Comparison of ENCODE assay signal across 8 cellular contexts in genomic region chr1:172531846-172532699, GRCh38. TPM values are rescaled to one million over a fixed set of nuclear protein-coding genes. Genes with fewer than 3 reads are reported as not detected.
DNase-seq lines count a peak whose midpoint lies in the region; ATAC-seq, FAIRE-seq and TF ChIP-seq lines count a peak whose summit lies in the region.

No MANE protein-coding gene starts in this region.

- in situ Hi-C loops in mammary epithelial cell (cut with MboI; ENCODE audit: low sequenced_read_pairs in 2 of 2) = no loop called here

- POLR2A ChIA-PET in A549 (lab: Yijun Ruan, JAX) = interaction anchor here (0.6 to 2.7 kb wide), 24 partner anchors 8 to 187 kb away, joined by 3 to 36 read pairs (median 4); no protein-coding TSS in a partner anchor

- no peaks in the 10 kb centered on the region for H3K36me3 ChIP-seq in mammary epithelial cell (ENCODE audit: insufficient read depth, low read length)
- no peaks in the 10 kb centered on the region for H3K36me3 ChIP-seq in small intestine (ENCODE audit: control insufficient read depth in 2 of 2, insufficient read depth in 2 of 2, low read length in 2 of 2)

- H2AFZ ChIP-seq in mammary epithelial cell (ENCODE audit: low read depth, low read length) = peak overlapping the region; percentile 95

- peaks cover 40% of the 10 kb centered on the region for H3K79me2 ChIP-seq in mammary epithelial cell (ENCODE audit: insufficient read depth, low read length)

- TF ChIP-seq EP300 in A549 (IDR thresholded peaks at IDR 0.05) = no peak

- dilution Hi-C loops in mammary epithelial cell (cut with HindIII; ENCODE audit: low sequenced_read_pairs) = no loop called here

- intact Hi-C loops in mammary epithelial cell (cut with micrococcal nuclease) = loop anchor here (1.0 to 2.0 kb wide), 2 partner anchors 77 to 82 kb away; no protein-coding TSS in a partner anchor

- 0 out of 5 replicates have a peak, but pooled peaks of 1 of the 2 experiments have one; percentile 15 for TF ChIP-seq RAD21 in A549 (conservative IDR thresholded peaks at IDR 0.05 in 1 of 2, IDR thresholded peaks at IDR 0.05 in 1 of 2)

- H3K27me3 ChIP-seq in mammary epithelial cell (ENCODE audit: insufficient read depth, low read length) = no peaks in the 10 kb centered on the region
- no peaks in the 10 kb centered on the region for H3K27me3 ChIP-seq in small intestine (ENCODE audit: control insufficient read depth in 2 of 2, insufficient read depth in 2 of 2, low read length in 2 of 2)

- no peaks in the 10 kb centered on the region for H4K20me1 ChIP-seq in mammary epithelial cell (ENCODE audit: insufficient read depth, low read length)

- ATAC-seq in A549 (peak; percentile 89), GM18858 (IDR thresholded peaks at IDR 0.05; ENCODE audit: unreplicated experiment) (peak; percentile 57), HG03066 (IDR thresholded peaks at IDR 0.05; ENCODE audit: low read depth, unreplicated experiment) (peak; percentile 70)

- H3K4me3 ChIP-seq in A549 (peak overlapping the region; percentile 67), mammary epithelial cell (replicated peaks in 1 of 3; ENCODE audit: insufficient read depth in 1 of 3, low read depth in 2 of 3, low read length in 3 of 3) (peak overlapping the region; percentile 67 to 72 (median 69)), small intestine (ENCODE audit: low read depth in 1 of 2, low read length in 2 of 2) (peak overlapping the region; percentile 39 to 63)

- DNase-seq in A549 (ENCODE audit: low read depth in 1 of 2, low spot score in 1 of 2) (peak; percentile 93 to 98), NCI-H2107 treated with DMSO at 0.1 percent for 48 hours (lab: John Stamatoyannopoulos, UW; ENCODE audit: unreplicated experiment) (peak; percentile 98), UCSD-AML1 (lab: John Stamatoyannopoulos, UW; ENCODE audit: unreplicated experiment) (peak; percentile 87), mammary epithelial cell (peak; percentile 98), iPS-NIHi11 (ENCODE audit: low spot score) (peak; percentile 91), small intestine (peak; percentile 98)

- H3K4me2 ChIP-seq in A549 = peak overlapping the region; percentile 93
- H3K4me2 ChIP-seq in mammary epithelial cell (ENCODE audit: insufficient read depth, low read depth, low read length) = peak overlapping the region; percentile 82

- CTCF ChIA-PET in A549 (lab: Yijun Ruan, JAX) = interaction anchor here (0.7 to 1.8 kb wide), 4 partner anchors 11 to 89 kb away, joined by 3 to 13 read pairs (median 5); partner anchors contain the start of gene PIGC
- CTCF ChIA-PET in mammary epithelial cell (lab: Charles Lee; ENCODE audit: low non-redundant PET) = interaction anchor here (0.6 kb wide), 1 partner anchor 132 kb away, joined by 3 read pairs; no protein-coding TSS in a partner anchor

- FAIRE-seq in A549 (lab: Jason Lieb, UNC) (peak; percentile 97), small intestine (lab: Jason Lieb, UNC) (peak; percentile 96)

- peak; percentile 65 for TF ChIP-seq POLR2A in A549 (IDR thresholded peaks at IDR 0.05; ENCODE audit: low read length)

- 2% methylated on average over 27 of the region's 27 CpGs for WGBS in A549 (ENCODE audit: missing lambda C conversion rate)
- 1% methylated on average over 24 of the region's 27 CpGs for WGBS in mammary epithelial cell (ENCODE audit: low coverage, missing lambda C conversion rate)
- WGBS in small intestine, 3 donors = 0 to 1% (median 1%) methylated on average over 27 of the region's 27 CpGs

- H3K9me3 ChIP-seq in A549 = no peaks in the 10 kb centered on the region
- no peaks in the 10 kb centered on the region for H3K9me3 ChIP-seq in mammary epithelial cell (replicated peaks; ENCODE audit: insufficient read depth, low read length)
- H3K9me3 ChIP-seq in small intestine (ENCODE audit: control insufficient read depth, low read depth) = no peaks in the 10 kb centered on the region

- H3K27ac ChIP-seq in A549 (peak overlapping the region; percentile 84 to 96), mammary epithelial cell (ENCODE audit: insufficient read depth, low read depth, low read length) (peak overlapping the region; percentile 90), small intestine (ENCODE audit: low read depth in 1 of 2, low read length in 1 of 2) (peak overlapping the region; percentile 92 to 99)

- peak overlapping the region; percentile 89 for H3K9ac ChIP-seq in mammary epithelial cell (ENCODE audit: insufficient read depth, low read length)

- TF ChIP-seq CTCF in A549 (IDR thresholded peaks at IDR 0.05) = no peak
- TF ChIP-seq CTCF in mammary epithelial cell (conservative IDR thresholded peaks at IDR 0.05 in 1 of 2, IDR thresholded peaks at IDR 0.05 in 1 of 2; ENCODE audit: extremely low read depth in 1 of 2, insufficient read depth in 1 of 2, low read depth in 1 of 2, low read length in 2 of 2) = no peak

- H3K4me1 ChIP-seq in A549 (peaks cover 33% of the 10 kb centered on the region), mammary epithelial cell (ENCODE audit: insufficient read depth, low read length) (peaks cover 13% of the 10 kb centered on the region), small intestine (ENCODE audit: control insufficient read depth in 2 of 2, insufficient read depth in 1 of 2, low read depth in 1 of 2, low read length in 1 of 2) (peaks cover 0 to 2% of the 10 kb centered on the region in 2 donors)

- BruUV-seq in mammary epithelial cell (replicated peaks; lab: Mats Ljungman, UMichigan) = TSS peak; percentile 87

TF ChIP-seq in A549, 52 proteins besides CTCF, POLR2A, EP300 and RAD21 (continues in another document):
- TF ChIP-seq PBX3 (IDR thresholded peaks at IDR 0.05) = no peak
- TF ChIP-seq RFX5 (IDR thresholded peaks at IDR 0.05) = peak; percentile 70; the same call in 1 of the 2 replicates
- TF ChIP-seq RNF2 (IDR thresholded peaks at IDR 0.05; ENCODE audit: borderline replicate concordance, low read depth) = peak; percentile 63; the same call in 1 of the 2 replicates
- TF ChIP-seq, protein P1, sequence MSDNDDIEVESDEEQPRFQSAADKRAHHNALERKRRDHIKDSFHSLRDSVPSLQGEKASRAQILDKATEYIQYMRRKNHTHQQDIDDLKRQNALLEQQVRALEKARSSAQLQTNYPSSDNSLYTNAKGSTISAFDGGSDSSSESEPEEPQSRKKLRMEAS (IDR thresholded peaks at IDR 0.05) = no peak; the same call in 1 of the 2 replicates
- no peak for TF ChIP-seq SMC3 (IDR thresholded peaks at IDR 0.05)
- TF ChIP-seq FOXS1 (CRISPR knock-in tag; IDR thresholded peaks at IDR 0.05) = no peak
- TF ChIP-seq HOXA7 (CRISPR knock-in tag; IDR thresholded peaks at IDR 0.05) = no peak
- no peak for TF ChIP-seq HOXB13 (CRISPR knock-in tag; IDR thresholded peaks at IDR 0.05; ENCODE audit: low read depth)
- no peak for TF ChIP-seq RCOR1 (IDR thresholded peaks at IDR 0.05; ENCODE audit: low read depth, low read length)
- TF ChIP-seq ZSCAN20 (CRISPR knock-in tag; IDR thresholded peaks at IDR 0.05) = no peak
- TF ChIP-seq HEYL (CRISPR knock-in tag; IDR thresholded peaks at IDR 0.05) = no peak
- TF ChIP-seq GATA3 (IDR thresholded peaks at IDR 0.05; ENCODE audit: borderline replicate concordance) = no peak; the same call in 1 of the 2 replicates
- TF ChIP-seq ZFP36 (IDR thresholded peaks at IDR 0.05; ENCODE audit: borderline replicate concordance, partially characterized antibody) = no peak
- TF ChIP-seq ZNF302 (CRISPR knock-in tag; IDR thresholded peaks at IDR 0.05) = no peak
- no peak for TF ChIP-seq ELK1 (IDR thresholded peaks at IDR 0.05; ENCODE audit: low read depth, low read length)
- TF ChIP-seq RARB (CRISPR knock-in tag; IDR thresholded peaks at IDR 0.05) = no peak
- no peak for TF ChIP-seq CBX8 (IDR thresholded peaks at IDR 0.05)
- no peak for TF ChIP-seq JUNB (IDR thresholded peaks at IDR 0.05)
- TF ChIP-seq PHF8 (IDR thresholded peaks at IDR 0.05; ENCODE audit: borderline replicate concordance, low read depth) = peak; percentile 52; the same call in 1 of the 2 replicates
- TF ChIP-seq HES2 (IDR thresholded peaks at IDR 0.05) = no peak

RNA-seq across cellular contexts. Expression of gene SUCO, which starts 0.9 kb away (rescaled TPM):
- polyA plus RNA-seq in A549 (2011; rRNA removed) = 17.7 and 21.8 TPM in 2 replicates
- 2.0 and 2.1 TPM in 2 replicates for polyA plus RNA-seq in A549 (2012; cell fraction: cytosol; rRNA removed)
- 2.1 and 2.8 TPM in 2 replicates for polyA plus RNA-seq in A549 (2012; cell fraction: nucleus; rRNA removed)
- polyA plus RNA-seq in A549 (2017; fragmentation: RNase III; extraction: RNeasy Plus Mini Kit Qiagen cat#74134 plus additional on column Dnase treatment) = 10.0 to 10.6 TPM (median 10.3 TPM) in 3 replicates
- polyA minus RNA-seq in A549 (2011; rRNA and poly(A)+ RNA removed) = 11.4 and 12.4 TPM in 2 replicates
- 10 to 100 TPM; 31.9 to 36.2 TPM for total RNA-seq in mammary epithelial cell
- 8.8 TPM for polyA plus RNA-seq in mammary epithelial cell
- 11.5 TPM for polyA minus RNA-seq in mammary epithelial cell
- polyA plus RNA-seq in small intestine = 10 to 100 TPM; 11.4 to 13.0 (median 12.0) TPM

Comparison
In these comparisons a context has a peak if more than half of its experiments do, and no peak if none do; other contexts are left out.
1. Peak in every context shown above with its lines: DNase-seq, ATAC-seq, H3K4me3 ChIP-seq and H3K27ac ChIP-seq.